37 cellular contexts compared by ENCODE assay signal in the genomic region with DNA sequence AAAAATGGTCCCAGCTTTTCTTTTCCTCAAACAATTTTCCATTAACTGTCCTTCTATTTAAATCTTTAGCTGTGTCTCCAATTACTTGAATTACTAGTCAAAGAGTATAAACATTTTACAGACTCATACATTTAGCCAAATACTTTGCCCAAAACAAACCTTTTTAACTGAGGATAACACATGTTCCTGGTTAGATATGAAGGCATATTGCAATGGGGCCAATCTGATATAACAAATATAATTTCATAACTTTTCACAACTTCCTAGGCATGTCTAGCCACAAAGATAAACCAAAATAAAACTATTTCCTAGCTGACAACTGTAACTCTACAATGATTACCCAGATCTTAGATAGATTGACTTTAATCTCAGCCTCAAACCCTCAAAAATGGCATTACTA.
"Had no signal": no experiment of that assay in that cellular context is flagged by ENCODE, and none has a peak within 500 bp of the region (broad histone marks: within the 10 kb centered on the region; RNA-seq: fewer than 3 reads in every experiment).

No MANE protein-coding gene starts in this region.

- ATAC-seq: activated naive CD4-positive, alpha-beta T cell treated with anti-CD3 and anti-CD28 coated beads, Interleukin-2, amount 50 U/mL, for 72 hours; activated naive CD8-positive, alpha-beta T cell treated with anti-CD3 and anti-CD28 coated beads, Interleukin-2, amount 50 U/mL, for 24 hours; activated T-cell treated with anti-CD3 and anti-CD28 coated beads, Interleukin-2, amount 50 U/mL, for 4 hours; activated T-cell treated with anti-CD3 and anti-CD28 coated beads, Interleukin-2, amount 50 U/mL, for 72 hours; activated T-helper 17 cell treated with anti-CD3 and anti-CD28 coated beads, Interleukin-2, amount 50 U/mL, for 72 hours; body of pancreas had no signal

- H3K4me1 ChIP-seq: ascending aorta, body of pancreas, breast epithelium had no signal

- H3K27me3 Mint-ChIP-seq: activated naive CD4-positive, alpha-beta T cell treated with anti-CD3 and anti-CD28 coated beads, Interleukin-2, amount 10 ng/mL, durations not matched to agents 7 days and 5 days; activated naive CD8-positive, alpha-beta T cell treated with anti-CD3 and anti-CD28 coated beads, Interleukin-2, amount 10 ng/mL, durations not matched to agents 7 days and 5 days had no signal

- H3K27ac ChIP-seq: adrenal gland, ascending aorta, body of pancreas, brain microvascular endothelial cell, breast epithelium, cardiac muscle cell had no signal

- H3K9me3 ChIP-seq: adrenal gland, ascending aorta, body of pancreas, breast epithelium had no signal

- H3K27ac Mint-ChIP-seq: activated naive CD4-positive, alpha-beta T cell treated with anti-CD3 and anti-CD28 coated beads for 36 hours; activated naive CD4-positive, alpha-beta T cell treated with anti-CD3 and anti-CD28 coated beads, Interleukin-2, amount 10 ng/mL, durations not matched to agents 7 days and 5 days; activated naive CD4-positive, alpha-beta T cell treated with anti-CD3 and anti-CD28 coated beads, Interleukin-2, amount 50 U/mL, for 24 hours; activated naive CD4-positive, alpha-beta T cell treated with anti-CD3 and anti-CD28 coated beads, Interleukin-2, amount 50 U/mL, for 72 hours; activated naive CD8-positive, alpha-beta T cell; activated naive CD8-positive, alpha-beta T cell treated with anti-CD3 and anti-CD28 coated beads for 36 hours; activated naive CD8-positive, alpha-beta T cell treated with anti-CD3 and anti-CD28 coated beads, Interleukin-2, amount 10 ng/mL, durations not matched to agents 7 days and 5 days; activated naive CD8-positive, alpha-beta T cell treated with anti-CD3 and anti-CD28 coated beads, Interleukin-2, amount 50 U/mL, for 24 hours; activated T-cell treated with anti-CD3 and anti-CD28 coated beads, Interleukin-2, amount 50 U/mL, for 24 hours; activated T-cell treated with anti-CD3 and anti-CD28 coated beads, Interleukin-2, amount 50 U/mL, for 72 hours; activated T-helper 1 cell treated with anti-CD3 and anti-CD28 coated beads, Interleukin-12 subunit alpha, Interleukin-12 subunit beta, Interleukin-2, Interleukin-4 antibody, amounts not matched to agents 30 ng/mL and 10 ng/mL and 1 ng/mL, durations not matched to agents 14 hours and 24 hours and 36 hours; activated T-helper 17 cell treated with anti-CD3 and anti-CD28 coated beads, Interleukin-2, amount 50 U/mL, for 72 hours; activated T-helper 2 cell treated with anti-CD3 and anti-CD28 coated beads, Interferon-gamma antibody, Interleukin-2, Interleukin-4, amounts not matched to agents 10 μg/mL and 5 μg/mL and 100 μg/mL, durations not matched to agents 14 hours and 24 hours and 36 hours; brain had no signal

- H3K27me3 ChIP-seq: adrenal gland, ascending aorta, body of pancreas, brain microvascular endothelial cell, breast epithelium, cardiac muscle cell had no signal

- H3K9me3 Mint-ChIP-seq: activated naive CD4-positive, alpha-beta T cell treated with anti-CD3 and anti-CD28 coated beads, Interleukin-2, amount 10 ng/mL, durations not matched to agents 7 days and 5 days; activated naive CD8-positive, alpha-beta T cell treated with anti-CD3 and anti-CD28 coated beads for 36 hours; activated naive CD8-positive, alpha-beta T cell treated with anti-CD3 and anti-CD28 coated beads, Interleukin-2, amount 10 ng/mL, durations not matched to agents 7 days and 5 days; activated naive CD8-positive, alpha-beta T cell treated with anti-CD3 and anti-CD28 coated beads, Interleukin-2, amount 50 U/mL, for 24 hours; activated T-cell treated with anti-CD3 and anti-CD28 coated beads, Interleukin-2, amount 50 U/mL, for 24 hours; activated T-cell treated with anti-CD3 and anti-CD28 coated beads, Interleukin-2, amount 50 U/mL, for 4 hours; activated T-helper 1 cell treated with anti-CD3 and anti-CD28 coated beads, Interleukin-12 subunit alpha, Interleukin-12 subunit beta, Interleukin-2, Interleukin-4 antibody, amounts not matched to agents 30 ng/mL and 10 ng/mL and 1 ng/mL, durations not matched to agents 14 hours and 24 hours and 36 hours; activated T-helper 2 cell treated with anti-CD3 and anti-CD28 coated beads, Interferon-gamma antibody, Interleukin-2, Interleukin-4, amounts not matched to agents 10 μg/mL and 5 μg/mL and 100 μg/mL, durations not matched to agents 14 hours and 24 hours and 36 hours had no signal

- H3K4me1 Mint-ChIP-seq: activated naive CD4-positive, alpha-beta T cell treated with anti-CD3 and anti-CD28 coated beads, Interleukin-2, amount 10 ng/mL, durations not matched to agents 7 days and 5 days; activated naive CD4-positive, alpha-beta T cell treated with anti-CD3 and anti-CD28 coated beads, Interleukin-2, amount 50 U/mL, for 24 hours; activated naive CD8-positive, alpha-beta T cell treated with anti-CD3 and anti-CD28 coated beads for 36 hours; activated naive CD8-positive, alpha-beta T cell treated with anti-CD3 and anti-CD28 coated beads, Interleukin-2, amount 10 ng/mL, durations not matched to agents 7 days and 5 days; activated naive CD8-positive, alpha-beta T cell treated with anti-CD3 and anti-CD28 coated beads, Interleukin-2, amount 50 U/mL, for 24 hours; central memory CD8-positive, alpha-beta T cell had no signal

- H3K36me3 ChIP-seq: adrenal gland, ascending aorta, brain microvascular endothelial cell, breast epithelium, cardiac muscle cell had no signal

- H3K4me3 ChIP-seq: adrenal gland, ascending aorta, body of pancreas, breast epithelium, cardiac muscle cell had no signal

- H3K36me3 Mint-ChIP-seq: activated naive CD4-positive, alpha-beta T cell treated with anti-CD3 and anti-CD28 coated beads, Interleukin-2, amount 10 ng/mL, durations not matched to agents 7 days and 5 days; activated naive CD4-positive, alpha-beta T cell treated with anti-CD3 and anti-CD28 coated beads, Interleukin-2, amount 50 U/mL, for 24 hours; activated naive CD4-positive, alpha-beta T cell treated with anti-CD3 and anti-CD28 coated beads, Interleukin-2, amount 50 U/mL, for 72 hours; activated naive CD8-positive, alpha-beta T cell; activated naive CD8-positive, alpha-beta T cell treated with anti-CD3 and anti-CD28 coated beads for 36 hours; activated naive CD8-positive, alpha-beta T cell treated with anti-CD3 and anti-CD28 coated beads, Interleukin-2, amount 10 ng/mL, durations not matched to agents 7 days and 5 days; brain had no signal

- DNase-seq: activated effector memory CD4-positive, alpha-beta T cell treated with anti-CD3 and anti-CD28 coated beads, Interleukin-2, amount 50 U/mL, for 16 hours; activated effector memory CD4-positive, alpha-beta T cell treated with Interleukin-2 at 50 U/mL for 16 hours; activated gamma-delta T cell; activated gamma-delta T cell treated with Interleukin-2 at 50 U/mL for 16 hours; activated naive CD4-positive, alpha-beta T cell; activated naive CD4-positive, alpha-beta T cell treated with anti-CD3 and anti-CD28 coated beads for 36 hours; activated naive CD4-positive, alpha-beta T cell treated with anti-CD3 and anti-CD28 coated beads, Interleukin-2, amount 10 ng/mL, durations not matched to agents 7 days and 5 days; activated naive CD4-positive, alpha-beta T cell treated with anti-CD3 and anti-CD28 coated beads, Interleukin-2, amount 50 U/mL, for 16 hours; activated naive CD4-positive, alpha-beta T cell treated with Interleukin-2 at 50 U/mL for 16 hours; activated naive CD8-positive, alpha-beta T cell treated with anti-CD3 and anti-CD28 coated beads for 36 hours; activated naive CD8-positive, alpha-beta T cell treated with anti-CD3 and anti-CD28 coated beads, Interleukin-2, amount 10 ng/mL, durations not matched to agents 7 days and 5 days; activated naive CD8-positive, alpha-beta T cell treated with anti-CD3 and anti-CD28 coated beads, Interleukin-2, amount 50 U/mL, for 24 hours; activated T-cell treated with anti-CD3 and anti-CD28 coated beads, Interleukin-2, amount 50 U/mL, for 24 hours; activated T-cell treated with anti-CD3 and anti-CD28 coated beads, Interleukin-2, amount 50 U/mL, for 4 hours; activated T-cell treated with anti-CD3 and anti-CD28 coated beads, Interleukin-2, amount 50 U/mL, for 48 hours; activated T-cell treated with anti-CD3 and anti-CD28 coated beads, Interleukin-2, amount 50 U/mL, for 72 hours; adrenal gland; amniotic stem cell; amygdala; anterior cingulate cortex; aorta; body of pancreas; brain microvascular endothelial cell; caudate nucleus; central memory CD4-positive, alpha-beta T cell; cerebellar nuclear complex had no signal

- H3K4me3 Mint-ChIP-seq: activated naive CD4-positive, alpha-beta T cell treated with anti-CD3 and anti-CD28 coated beads for 36 hours; activated naive CD4-positive, alpha-beta T cell treated with anti-CD3 and anti-CD28 coated beads, Interleukin-2, amount 10 ng/mL, durations not matched to agents 7 days and 5 days; activated naive CD4-positive, alpha-beta T cell treated with anti-CD3 and anti-CD28 coated beads, Interleukin-2, amount 50 U/mL, for 24 hours; activated naive CD8-positive, alpha-beta T cell; activated naive CD8-positive, alpha-beta T cell treated with anti-CD3 and anti-CD28 coated beads for 36 hours; activated naive CD8-positive, alpha-beta T cell treated with anti-CD3 and anti-CD28 coated beads, Interleukin-2, amount 10 ng/mL, durations not matched to agents 7 days and 5 days; activated naive CD8-positive, alpha-beta T cell treated with anti-CD3 and anti-CD28 coated beads, Interleukin-2, amount 50 U/mL, for 24 hours; activated T-cell treated with anti-CD3 and anti-CD28 coated beads, Interleukin-2, amount 50 U/mL, for 24 hours; activated T-cell treated with anti-CD3 and anti-CD28 coated beads, Interleukin-2, amount 50 U/mL, for 4 hours; activated T-cell treated with anti-CD3 and anti-CD28 coated beads, Interleukin-2, amount 50 U/mL, for 72 hours; activated T-helper 1 cell treated with anti-CD3 and anti-CD28 coated beads, Interleukin-12 subunit alpha, Interleukin-12 subunit beta, Interleukin-2, Interleukin-4 antibody, amounts not matched to agents 30 ng/mL and 10 ng/mL and 1 ng/mL, durations not matched to agents 14 hours and 24 hours and 36 hours; activated T-helper 17 cell treated with anti-CD3 and anti-CD28 coated beads, Interleukin-2, amount 50 U/mL, for 72 hours; brain; central memory CD8-positive, alpha-beta T cell had no signal
